8 cellular contexts compared by ENCODE assay signal in the genomic region with DNA sequence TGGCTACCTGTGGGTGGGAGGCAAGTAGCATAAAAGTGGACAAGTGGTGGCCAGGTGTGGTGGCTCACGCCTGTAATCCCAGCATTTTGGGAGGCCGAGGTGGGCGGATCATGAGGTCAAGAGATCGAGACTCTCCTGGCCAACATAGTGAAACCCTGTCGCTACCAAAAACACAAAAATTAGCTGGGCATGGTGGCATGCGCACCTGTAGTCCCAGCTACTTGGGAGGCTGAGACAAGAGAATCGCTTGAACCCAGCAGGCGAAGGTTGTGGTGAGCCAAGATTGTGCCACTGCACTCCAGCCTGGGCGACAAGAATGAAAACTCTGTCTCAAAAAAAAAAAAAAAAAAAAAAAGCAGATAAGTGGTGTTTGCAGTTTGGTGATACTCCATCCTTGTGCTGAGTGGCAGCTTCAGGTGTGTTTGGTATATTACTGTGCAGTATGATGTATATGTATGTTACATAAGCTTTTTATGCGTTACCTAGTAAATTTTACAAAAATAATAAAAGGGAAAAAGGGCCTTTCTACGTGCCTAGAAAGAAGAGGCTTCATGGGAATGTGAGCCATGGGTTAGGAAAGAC. TPM values are rescaled to one million over a fixed set of nuclear protein-coding genes. Genes with fewer than 3 reads are reported as not detected.
A peak's percentile ranks its signal among the peaks of the same experiment; 100 is the strongest.
DNase-seq lines count a peak whose midpoint lies in the region; ATAC-seq and TF ChIP-seq lines count a peak whose summit lies in the region.

No MANE protein-coding gene starts in this region.

- intact Hi-C loops in spleen (cut with DNase I; ENCODE audit: low total_unique reads): no loop called here

- no peaks in the 10 kb centered on the region for H3K9me3 ChIP-seq in effector memory CD4-positive, alpha-beta T cell (ENCODE audit: control insufficient read depth, low read length)
- no peaks in the 10 kb centered on the region for H3K9me3 ChIP-seq in spleen

- 35 to 45% (median 38%) methylated on average over 11 of the region's 11 CpGs for WGBS in spleen, 5 donors

- no peaks in the 10 kb centered on the region for H3K36me3 ChIP-seq in effector memory CD4-positive, alpha-beta T cell (ENCODE audit: control insufficient read depth, insufficient read depth, low read length)
- H3K36me3 ChIP-seq in spleen: no peaks in the 10 kb centered on the region

- ATAC-seq in GM19397 (IDR thresholded peaks at IDR 0.05; ENCODE audit: unreplicated experiment): peak; percentile 6
- ATAC-seq in HG03565 (IDR thresholded peaks at IDR 0.05; ENCODE audit: unreplicated experiment): peak; percentile 8

- TF ChIP-seq CTCF in spleen (IDR thresholded peaks at IDR 0.05 in 8 of 11, conservative IDR thresholded peaks at IDR 0.05 in 3 of 11): no peak

- H3K4me1 ChIP-seq in effector memory CD4-positive, alpha-beta T cell (ENCODE audit: control insufficient read depth, insufficient read depth, low read length, poor library complexity, severe bottlenecking): peaks cover 51% of the 10 kb centered on the region
- H3K4me1 ChIP-seq in spleen: peaks cover 42 to 98% (median 79%) of the 10 kb centered on the region in 6 donors

- no peaks in the 10 kb centered on the region for H3K27me3 ChIP-seq in effector memory CD4-positive, alpha-beta T cell (replicated peaks; ENCODE audit: control insufficient read depth, insufficient read depth, low read length, poor library complexity, severe bottlenecking)
- H3K27me3 ChIP-seq in spleen (replicated peaks in 1 of 7): no peaks in the 10 kb centered on the region

- peak overlapping the region; percentile 52 for H3K4me3 ChIP-seq in effector memory CD4-positive, alpha-beta T cell (ENCODE audit: insufficient read depth, low read depth, low read length, poor library complexity, severe bottlenecking)
- H3K4me3 ChIP-seq in spleen: peak overlapping the region; percentile 46 to 77 (median 59)

- no peak for TF ChIP-seq POLR2A in spleen (IDR thresholded peaks at IDR 0.05)

- no peak for DNase-seq in effector memory CD4-positive, alpha-beta T cell
- no peak for DNase-seq in spleen
- DNase-seq in NCI-H446 (lab: John Stamatoyannopoulos, UW): no peak
- no peak for DNase-seq in NCI-H2029 (lab: John Stamatoyannopoulos, UW)
- no peak for DNase-seq in hepatic stellate cell (ENCODE audit: low spot score)
- no peak for DNase-seq in dermis blood vessel endothelial cell

- H3K27ac ChIP-seq in effector memory CD4-positive, alpha-beta T cell (ENCODE audit: insufficient read depth, low read length, poor library complexity, severe bottlenecking): peak overlapping the region; percentile 92
- H3K27ac ChIP-seq in spleen: peak overlapping the region; percentile 93 to 98 (median 96)

RNA-seq across cellular contexts. Expression of a gene that starts 0.9 kb away (rescaled TPM):
- total RNA-seq in spleen: 100 to 1,000 TPM; 136 to 412 (median 275) TPM
- 100 to 1,000 TPM in 1 of 3 donors, 10 to 100 TPM in 2; 79.2 to 108 (median 86.7) TPM for polyA plus RNA-seq in spleen
- total RNA-seq in dermis blood vessel endothelial cell: 443 and 748 TPM in 2 replicates

RNA-seq across cellular contexts. Expression of a gene that starts 21.4 kb away (rescaled TPM):
- total RNA-seq in spleen (1 to 10 TPM; 1.6 to 9.1 (median 3.5) TPM), dermis blood vessel endothelial cell (0.42 and 0.85 TPM in 2 replicates)
- polyA plus RNA-seq in spleen: 1 to 10 TPM in 1 of 3 donors, under 1 TPM in 2; 0.65 to 3.6 (median 0.73) TPM

RNA-seq across cellular contexts. Expression of a gene that starts 46.9 kb away (rescaled TPM):
- total RNA-seq in spleen: 1 to 10 TPM in 5 of 7 donors, under 1 TPM in 2; 0.54 to 4.0 (median 1.3) TPM
- under 1 TPM; 0.14 to 0.70 (median 0.26) TPM for polyA plus RNA-seq in spleen
- 0.09 and 0.17 TPM in 2 replicates for total RNA-seq in dermis blood vessel endothelial cell
